ENCODE assay signal across 12 cellular contexts in the genomic region with DNA sequence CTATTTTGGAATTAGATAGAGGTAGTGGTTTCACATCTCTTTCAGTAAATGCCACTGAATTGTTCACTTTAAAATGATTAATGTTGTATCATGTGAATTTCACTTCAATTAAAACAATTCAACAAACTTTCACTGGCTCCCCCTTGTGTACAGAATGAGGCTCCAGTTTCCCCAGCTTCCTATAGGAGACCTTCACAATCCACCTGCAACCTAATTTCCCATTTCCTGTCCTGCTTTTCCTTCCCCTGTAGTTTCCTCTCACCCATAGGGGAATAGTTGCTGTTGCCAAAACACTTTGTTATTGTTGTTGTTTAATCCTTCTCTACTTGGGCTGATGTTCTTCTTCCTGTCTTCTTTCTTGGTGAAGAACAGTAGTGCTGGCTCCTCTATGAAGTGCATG. TPM values are rescaled to one million over a fixed set of nuclear protein-coding genes. Genes with fewer than 3 reads are reported as not detected.
DNase-seq lines count a peak whose midpoint lies in the region; FAIRE-seq and TF ChIP-seq lines count a peak whose summit lies in the region.
"Had no signal": no experiment of that assay in that cellular context is flagged by ENCODE, and none has a peak within 500 bp of the region (broad histone marks: within the 10 kb centered on the region; RNA-seq: fewer than 3 reads in every experiment).

No MANE protein-coding gene starts in this region.

- H3K4me3 Mint-ChIP-seq in neural progenitor cell = no peak overlapping the region
- H3K4me3 Mint-ChIP-seq: T-cell had no signal

- peak; percentile 14 for TF ChIP-seq CTCF in D721Med (IDR thresholded peaks at IDR 0.05; ENCODE audit: insufficient read depth, missing control alignments)
- TF ChIP-seq CTCF in LNCAP (IDR thresholded peaks at IDR 0.05) = peak; percentile 53; the same call in 1 of the 2 replicates
- TF ChIP-seq CTCF in neural progenitor cell (IDR thresholded peaks at IDR 0.05) = peak; percentile 37

- H3F3A ChIP-seq in neural progenitor cell (ENCODE audit: low read depth) = no peaks in the 10 kb centered on the region

- H3K9me3 ChIP-seq in neural progenitor cell (ENCODE audit: low read depth) = no peaks in the 10 kb centered on the region

- no peak overlapping the region for H3K9ac ChIP-seq in neural progenitor cell

- H3K79me2 ChIP-seq in neural progenitor cell (ENCODE audit: low read depth) = no peaks in the 10 kb centered on the region

- H3K36me3 ChIP-seq in neural progenitor cell = no peaks in the 10 kb centered on the region

- peaks cover 23% of the 10 kb centered on the region for H3K36me3 Mint-ChIP-seq in neural progenitor cell
- H3K36me3 Mint-ChIP-seq: T-cell had no signal

- peaks cover 38% of the 10 kb centered on the region for H3K9me3 Mint-ChIP-seq in neural progenitor cell

- no peaks in the 10 kb centered on the region for H3K27me3 ChIP-seq in neural progenitor cell

- FAIRE-seq in D721Med (lab: Jason Lieb, UNC) = no peak

- H4K20me1 ChIP-seq in neural progenitor cell (ENCODE audit: low read depth) = no peaks in the 10 kb centered on the region

- H3K4me1 Mint-ChIP-seq in neural progenitor cell = peaks cover 2% of the 10 kb centered on the region
- H3K4me1 Mint-ChIP-seq: T-cell had no signal

- H3K27ac Mint-ChIP-seq in neural progenitor cell = no peak overlapping the region
- H3K27ac Mint-ChIP-seq: T-cell had no signal

- no peak overlapping the region for H2AFZ ChIP-seq in neural progenitor cell (replicated peaks)

- no peak overlapping the region for H3K4me2 ChIP-seq in neural progenitor cell

- peaks cover 2% of the 10 kb centered on the region for H3K27me3 Mint-ChIP-seq in neural progenitor cell (ENCODE audit: insufficient read depth, low read depth)

- DNase-seq in D721Med (ENCODE audit: insufficient read length, low spot score) (no peak), dermis microvascular lymphatic vessel endothelial cell (ENCODE audit: low read depth in 2 of 2) (peak; percentile 15 to 35), neural progenitor cell (ENCODE audit: low spot score) (peak; percentile 12), NCI-H1436 (lab: John Stamatoyannopoulos, UW) (no peak), anterior cingulate cortex (lab: John Stamatoyannopoulos, UW) (no peak), pons (ENCODE audit: low spot score) (no peak)
- DNase-seq in activated effector memory CD4-positive, alpha-beta T cell treated with Interleukin-2 at 50 U/mL for 16 hours = no peak
- DNase-seq: activated gamma-delta T cell treated with Interleukin-2 at 50 U/mL for 16 hours, NCI-H146, T-cell had no signal

- H3K4me1 ChIP-seq in neural progenitor cell = no peaks in the 10 kb centered on the region

- no peak overlapping the region for H3K4me3 ChIP-seq in neural progenitor cell
- H3K4me3 ChIP-seq: skin epidermis had no signal

- no peak overlapping the region for H3K27ac ChIP-seq in neural progenitor cell
- H3K27ac ChIP-seq: skin epidermis had no signal

RNA-seq across cellular contexts. Expression of a gene that starts 59.8 kb away (rescaled TPM):
- total RNA-seq in dermis microvascular lymphatic vessel endothelial cell (0.13 TPM in 2 replicates), neural progenitor cell (ENCODE audit: low replicate concordance) (0.25 TPM in 1 of 2 replicates, not detected in the other)

Comparison
In these comparisons a context has a peak if more than half of its experiments do, and no peak if none do; other contexts are left out.
1. DNase-seq: peak in dermis microvascular lymphatic vessel endothelial cell (2 of 2) and neural progenitor cell (single experiment); none in D721Med (single experiment), NCI-H1436 (single experiment), anterior cingulate cortex (0 of 58), pons (single experiment) and activated effector memory CD4-positive, alpha-beta T cell treated with Interleukin-2 at 50 U/mL for 16 hours (single experiment).
2. Peak in every context shown above with its lines, with median percentiles within 50 percentile points of each other: CTCF ChIP-seq.